Comparison of ENCODE assay signal across 23 cellular contexts in the genomic region with DNA sequence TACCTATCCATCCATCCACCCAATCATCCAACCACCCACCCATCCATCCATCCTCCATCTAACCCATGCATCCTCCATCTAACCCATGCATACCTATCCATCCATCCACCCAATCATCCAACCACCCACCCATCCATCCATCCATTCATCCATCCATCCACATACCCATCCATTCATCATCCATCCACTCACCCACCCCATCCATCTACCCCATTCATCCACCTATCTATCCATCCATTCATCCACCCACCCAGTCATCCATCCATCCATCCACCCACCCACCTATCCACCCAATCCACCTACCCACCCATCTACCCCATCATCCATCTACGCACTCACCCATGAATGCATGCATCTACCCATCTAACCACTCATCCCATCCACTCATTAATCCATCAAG. TPM values are rescaled to one million over a fixed set of nuclear protein-coding genes. Genes with fewer than 3 reads are reported as not detected.
DNase-seq lines count a peak whose midpoint lies in the region; ATAC-seq, FAIRE-seq and TF ChIP-seq lines count a peak whose summit lies in the region.
"Had no signal": no experiment of that assay in that cellular context is flagged by ENCODE, and none has a peak within 500 bp of the region (broad histone marks: within the 10 kb centered on the region; RNA-seq: fewer than 3 reads in every experiment).

No MANE protein-coding gene starts in this region.

- POLR2A ChIA-PET in HEK293 (lab: Yijun Ruan, JAX) = no interaction called here

- H3K9me3 Mint-ChIP-seq in activated naive CD4-positive, alpha-beta T cell treated with anti-CD3 and anti-CD28 coated beads, Interleukin-2, amount 50 U/mL, for 24 hours = no peaks in the 10 kb centered on the region
- no peaks in the 10 kb centered on the region for H3K9me3 Mint-ChIP-seq in activated naive CD4-positive, alpha-beta T cell treated with anti-CD3 and anti-CD28 coated beads, Interleukin-2, amount 10 ng/mL, durations not matched to agents 7 days and 5 days
- H3K9me3 Mint-ChIP-seq: CD8-positive, alpha-beta T cell had no signal

- H3K27me3 ChIP-seq in bronchial epithelial cell (ENCODE audit: control insufficient read depth, insufficient read depth, low read length) = no peaks in the 10 kb centered on the region
- H3K27me3 ChIP-seq: BLaER1 had no signal

- H3K4me3 Mint-ChIP-seq in activated naive CD4-positive, alpha-beta T cell treated with anti-CD3 and anti-CD28 coated beads, Interleukin-2, amount 50 U/mL, for 24 hours = no peak overlapping the region
- no peak overlapping the region for H3K4me3 Mint-ChIP-seq in activated naive CD4-positive, alpha-beta T cell treated with anti-CD3 and anti-CD28 coated beads, Interleukin-2, amount 10 ng/mL, durations not matched to agents 7 days and 5 days
- H3K4me3 Mint-ChIP-seq: B cell; CD4-positive, CD25-positive, alpha-beta regulatory T cell; CD8-positive, alpha-beta T cell had no signal

- H3K4me1 ChIP-seq in HEK293 (ENCODE audit: control insufficient read depth, insufficient read depth, low read length) = no peaks in the 10 kb centered on the region
- H3K4me1 ChIP-seq: HAP-1 had no signal

- ATAC-seq in GM21529 (IDR thresholded peaks at IDR 0.05; ENCODE audit: unreplicated experiment) = no peak
- ATAC-seq: CD8-positive, alpha-beta T cell; GM12878 had no signal

- no peaks in the 10 kb centered on the region for H3K36me3 Mint-ChIP-seq in activated naive CD4-positive, alpha-beta T cell treated with anti-CD3 and anti-CD28 coated beads, Interleukin-2, amount 50 U/mL, for 24 hours
- H3K36me3 Mint-ChIP-seq in activated naive CD4-positive, alpha-beta T cell treated with anti-CD3 and anti-CD28 coated beads, Interleukin-2, amount 10 ng/mL, durations not matched to agents 7 days and 5 days = peaks cover 23% of the 10 kb centered on the region

- H3K4me3 ChIP-seq in HEK293 (ENCODE audit: low read depth, low read length) (no peak overlapping the region), bronchial epithelial cell (ENCODE audit: low read depth, low read length) (no peak overlapping the region)
- H3K4me3 ChIP-seq: BLaER1, GM12878, HAP-1 had no signal

- H3K9me3 ChIP-seq in HEK293 (ENCODE audit: control insufficient read depth, insufficient read depth, low read depth, low read length) = no peaks in the 10 kb centered on the region
- H3K9me3 ChIP-seq: BLaER1, HAP-1 had no signal

- H3K27me3 Mint-ChIP-seq in activated naive CD4-positive, alpha-beta T cell treated with anti-CD3 and anti-CD28 coated beads, Interleukin-2, amount 50 U/mL, for 24 hours = no peaks in the 10 kb centered on the region
- H3K27me3 Mint-ChIP-seq in activated naive CD4-positive, alpha-beta T cell treated with anti-CD3 and anti-CD28 coated beads, Interleukin-2, amount 10 ng/mL, durations not matched to agents 7 days and 5 days = no peaks in the 10 kb centered on the region
- H3K27me3 Mint-ChIP-seq: B cell; CD4-positive, CD25-positive, alpha-beta regulatory T cell had no signal

- DNase-seq in activated naive CD4-positive, alpha-beta T cell treated with anti-CD3 and anti-CD28 coated beads, Interleukin-2, amount 10 ng/mL, durations not matched to agents 7 days and 5 days = no peak
- DNase-seq in bronchial epithelial cell (ENCODE audit: low read depth) (no peak), NCI-H510A treated with DMSO at 0.1 percent for 48 hours (lab: John Stamatoyannopoulos, UW) (no peak), DMS53 (lab: John Stamatoyannopoulos, UW) (no peak), NCI-H446 (lab: John Stamatoyannopoulos, UW) (no peak)
- DNase-seq: CD4-positive, CD25-positive, alpha-beta regulatory T cell; CD8-positive, alpha-beta T cell; DMS 273 treated with DMSO at 0.1 percent for 48 hours; DND-41; GOT3 had no signal

- peak; percentile 96 for FAIRE-seq in bronchial epithelial cell (lab: Jason Lieb, UNC)
- FAIRE-seq: A204.1, D721Med, G401.6, GM12878, H54 had no signal

- peak overlapping the region; percentile 5 for H3K27ac Mint-ChIP-seq in activated naive CD4-positive, alpha-beta T cell treated with anti-CD3 and anti-CD28 coated beads, Interleukin-2, amount 50 U/mL, for 24 hours
- H3K27ac Mint-ChIP-seq in activated naive CD4-positive, alpha-beta T cell treated with anti-CD3 and anti-CD28 coated beads, Interleukin-2, amount 10 ng/mL, durations not matched to agents 7 days and 5 days = no peak overlapping the region
- H3K27ac Mint-ChIP-seq: B cell; CD8-positive, alpha-beta T cell had no signal

- TF ChIP-seq CTCF in HEK293 (tag by site-specific recombination; IDR thresholded peaks at IDR 0.05) (no peak), bronchial epithelial cell (IDR thresholded peaks at IDR 0.05; ENCODE audit: insufficient read depth, low read length, severe bottlenecking) (no peak)

- CTCF ChIA-PET in activated naive CD4-positive, alpha-beta T cell treated with anti-CD3 and anti-CD28 coated beads, Interleukin-2, amount 10 ng/mL, durations not matched to agents 7 days and 5 days (lab: Charles Lee) = no interaction called here
- CTCF ChIA-PET in HEK293 (lab: Yijun Ruan, JAX) = no interaction called here

- H3K36me3 ChIP-seq in HEK293 (ENCODE audit: control insufficient read depth in 2 of 2, insufficient read depth in 1 of 2, low read length in 2 of 2) = peaks cover under 1 to 31% of the 10 kb centered on the region in 2 experiments; a peak in 2 of 3 replicates
- peaks cover 15% of the 10 kb centered on the region for H3K36me3 ChIP-seq in bronchial epithelial cell (ENCODE audit: control insufficient read depth, insufficient read depth, low read length)

- no peak overlapping the region for H3K27ac ChIP-seq in HEK293 (ENCODE audit: extremely low read depth, low read depth, low read length)
- H3K27ac ChIP-seq: 22Rv1, BLaER1, C4-2B had no signal

- H3K4me1 Mint-ChIP-seq in activated naive CD4-positive, alpha-beta T cell treated with anti-CD3 and anti-CD28 coated beads, Interleukin-2, amount 50 U/mL, for 24 hours = no peaks in the 10 kb centered on the region
- peaks cover 2% of the 10 kb centered on the region for H3K4me1 Mint-ChIP-seq in activated naive CD4-positive, alpha-beta T cell treated with anti-CD3 and anti-CD28 coated beads, Interleukin-2, amount 10 ng/mL, durations not matched to agents 7 days and 5 days
- H3K4me1 Mint-ChIP-seq: B cell; CD4-positive, CD25-positive, alpha-beta regulatory T cell had no signal

TF ChIP-seq in HEK293, 187 proteins besides CTCF, POLR2A, EP300 and RAD21:
- no peak for TF ChIP-seq ZNF549 (tag by site-specific recombination; IDR thresholded peaks at IDR 0.05)
- peak; percentile 16; the same call in 1 of the 2 replicates for TF ChIP-seq ZNF777 (tag by site-specific recombination; IDR thresholded peaks at IDR 0.05; ENCODE audit: borderline replicate concordance)
- TF ChIP-seq GLI4 (tag by site-specific recombination; IDR thresholded peaks at IDR 0.05) = peak; percentile 35; the same call in 1 of the 2 replicates
- TF ChIP-seq ZBTB17 (tag by site-specific recombination; IDR thresholded peaks at IDR 0.05) = peak; percentile 98
- TF ChIP-seq ZFHX2 (tag by site-specific recombination; conservative IDR thresholded peaks at IDR 0.05) = peak; percentile 82
- peak; percentile 98 for TF ChIP-seq ZNF366 (tag by site-specific recombination; conservative IDR thresholded peaks at IDR 0.05)
- no peak for TF ChIP-seq ZBTB21 (tag by site-specific recombination; IDR thresholded peaks at IDR 0.05)
- no peak for TF ChIP-seq ZSCAN30 (tag by site-specific recombination; IDR thresholded peaks at IDR 0.05)
- TF ChIP-seq ZNF621 (tag by site-specific recombination; IDR thresholded peaks at IDR 0.05) = no peak
- TF ChIP-seq ZBTB7A (tag by site-specific recombination; IDR thresholded peaks at IDR 0.05; ENCODE audit: low read depth) = 0 out of 2 replicates have a peak, but pooled peaks have one; percentile 31
- TF ChIP-seq EGR2 (tag by site-specific recombination; IDR thresholded peaks at IDR 0.05; ENCODE audit: low read depth) = peak; percentile 96
- TF ChIP-seq, protein P1, sequence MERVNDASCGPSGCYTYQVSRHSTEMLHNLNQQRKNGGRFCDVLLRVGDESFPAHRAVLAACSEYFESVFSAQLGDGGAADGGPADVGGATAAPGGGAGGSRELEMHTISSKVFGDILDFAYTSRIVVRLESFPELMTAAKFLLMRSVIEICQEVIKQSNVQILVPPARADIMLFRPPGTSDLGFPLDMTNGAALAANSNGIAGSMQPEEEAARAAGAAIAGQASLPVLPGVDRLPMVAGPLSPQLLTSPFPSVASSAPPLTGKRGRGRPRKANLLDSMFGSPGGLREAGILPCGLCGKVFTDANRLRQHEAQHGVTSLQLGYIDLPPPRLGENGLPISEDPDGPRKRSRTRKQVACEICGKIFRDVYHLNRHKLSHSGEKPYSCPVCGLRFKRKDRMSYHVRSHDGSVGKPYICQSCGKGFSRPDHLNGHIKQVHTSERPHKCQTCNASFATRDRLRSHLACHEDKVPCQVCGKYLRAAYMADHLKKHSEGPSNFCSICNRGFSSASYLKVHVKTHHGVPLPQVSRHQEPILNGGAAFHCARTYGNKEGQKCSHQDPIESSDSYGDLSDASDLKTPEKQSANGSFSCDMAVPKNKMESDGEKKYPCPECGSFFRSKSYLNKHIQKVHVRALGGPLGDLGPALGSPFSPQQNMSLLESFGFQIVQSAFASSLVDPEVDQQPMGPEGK (tag by site-specific recombination; IDR thresholded peaks at IDR 0.05) = 0 out of 2 replicates have a peak, but pooled peaks have one; percentile 11
- TF ChIP-seq, protein P2, sequence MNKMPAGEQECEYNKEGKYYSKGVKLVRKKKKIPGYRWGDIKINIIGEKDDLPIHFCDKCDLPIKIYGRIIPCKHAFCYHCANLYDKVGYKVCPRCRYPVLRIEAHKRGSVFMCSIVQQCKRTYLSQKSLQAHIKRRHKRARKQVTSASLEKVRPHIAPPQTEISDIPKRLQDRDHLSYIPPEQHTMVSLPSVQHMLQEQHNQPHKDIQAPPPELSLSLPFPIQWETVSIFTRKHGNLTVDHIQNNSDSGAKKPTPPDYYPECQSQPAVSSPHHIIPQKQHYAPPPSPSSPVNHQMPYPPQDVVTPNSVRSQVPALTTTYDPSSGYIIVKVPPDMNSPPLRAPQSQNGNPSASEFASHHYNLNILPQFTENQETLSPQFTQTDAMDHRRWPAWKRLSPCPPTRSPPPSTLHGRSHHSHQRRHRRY (tag by site-specific recombination; IDR thresholded peaks at IDR 0.05) = 0 out of 2 replicates have a peak, but pooled peaks have one; percentile 35

RNA-seq across cellular contexts. Expression of a gene that starts 6.6 kb away (rescaled TPM):
- 30.0 and 54.0 TPM in 2 replicates for total RNA-seq in bronchial epithelial cell

RNA-seq across cellular contexts. Expression of a gene that starts 7.1 kb away (rescaled TPM):
- 7.1 and 8.6 TPM in 2 replicates for total RNA-seq in bronchial epithelial cell

RNA-seq across cellular contexts. Expression of a gene that starts 16.3 kb away (rescaled TPM):
- 718 and 1,018 TPM in 2 replicates for total RNA-seq in bronchial epithelial cell

RNA-seq across cellular contexts. Expression of a gene that starts 46.2 kb away (rescaled TPM):
- total RNA-seq in bronchial epithelial cell = 220 and 272 TPM in 2 replicates

RNA-seq across cellular contexts. Expression of a gene that starts 46.7 kb away (rescaled TPM):
- total RNA-seq in bronchial epithelial cell = not detected in 2 replicates
- total RNA-seq: B cell; CD4-positive, CD25-positive, alpha-beta regulatory T cell; CD8-positive, alpha-beta T cell had no signal
